ENCODE assay signal across 1 cellular context in the genomic region with DNA sequence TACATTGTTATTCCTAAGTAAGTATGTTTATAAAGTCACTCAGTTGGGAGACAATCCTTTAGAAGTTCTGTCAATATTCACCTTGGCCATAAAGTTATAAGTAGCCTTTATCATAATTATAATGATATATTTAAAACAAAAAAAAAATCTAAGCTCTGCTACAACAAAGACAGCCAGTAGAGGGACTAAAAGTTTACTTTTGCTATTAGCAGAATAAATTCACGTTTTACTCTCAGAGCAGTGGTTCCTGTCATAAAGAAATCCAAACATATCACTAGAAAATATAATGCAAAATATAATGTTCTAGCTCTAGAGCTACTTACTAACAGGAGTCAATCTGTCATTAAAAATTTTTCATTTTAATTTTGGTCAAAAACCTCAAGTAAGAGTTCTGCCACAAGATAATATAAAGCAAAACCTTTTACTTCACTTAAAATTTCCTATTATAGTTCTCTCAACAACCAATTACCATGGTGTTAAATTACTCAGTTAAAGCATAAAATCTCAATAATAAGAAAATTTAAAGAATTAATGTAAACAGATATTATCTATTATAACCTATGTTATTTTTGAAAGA.
TF ChIP-seq lines count a peak whose summit lies in the region.

No MANE protein-coding gene starts in this region.

TF ChIP-seq in HepG2, 621 proteins besides CTCF, POLR2A, EP300 and RAD21 (continued from another document):
- TF ChIP-seq, protein P1, sequence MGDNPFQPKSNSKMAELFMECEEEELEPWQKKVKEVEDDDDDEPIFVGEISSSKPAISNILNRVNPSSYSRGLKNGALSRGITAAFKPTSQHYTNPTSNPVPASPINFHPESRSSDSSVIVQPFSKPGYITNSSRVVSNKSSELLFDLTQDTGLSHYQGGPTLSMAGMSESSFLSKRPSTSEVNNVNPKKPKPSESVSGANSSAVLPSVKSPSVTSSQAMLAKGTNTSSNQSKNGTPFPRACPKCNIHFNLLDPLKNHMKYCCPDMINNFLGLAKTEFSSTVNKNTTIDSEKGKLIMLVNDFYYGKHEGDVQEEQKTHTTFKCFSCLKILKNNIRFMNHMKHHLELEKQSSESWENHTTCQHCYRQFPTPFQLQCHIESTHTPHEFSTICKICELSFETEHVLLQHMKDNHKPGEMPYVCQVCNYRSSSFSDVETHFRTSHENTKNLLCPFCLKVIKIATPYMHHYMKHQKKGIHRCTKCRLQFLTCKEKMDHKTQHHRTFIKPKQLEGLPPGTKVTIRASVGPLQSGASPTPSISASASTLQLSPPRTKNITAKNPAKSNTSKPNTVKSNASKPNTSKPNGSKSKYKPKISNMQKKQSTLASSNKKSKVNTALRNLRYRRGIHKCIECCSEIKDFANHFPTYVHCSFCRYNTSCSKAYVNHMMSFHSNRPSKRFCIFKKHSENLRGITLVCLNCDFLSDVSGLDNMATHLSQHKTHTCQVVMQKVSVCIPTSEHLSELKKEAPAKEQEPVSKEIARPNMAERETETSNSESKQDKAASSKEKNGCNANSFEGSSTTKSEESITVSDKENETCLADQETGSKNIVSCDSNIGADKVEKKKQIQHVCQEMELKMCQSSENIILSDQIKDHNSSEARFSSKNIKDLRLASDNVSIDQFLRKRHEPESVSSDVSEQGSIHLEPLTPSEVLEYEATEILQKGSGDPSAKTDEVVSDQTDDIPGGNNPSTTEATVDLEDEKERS (CRISPR knock-in tag; IDR thresholded peaks at IDR 0.05), result no peak
- TF ChIP-seq, protein P2, sequence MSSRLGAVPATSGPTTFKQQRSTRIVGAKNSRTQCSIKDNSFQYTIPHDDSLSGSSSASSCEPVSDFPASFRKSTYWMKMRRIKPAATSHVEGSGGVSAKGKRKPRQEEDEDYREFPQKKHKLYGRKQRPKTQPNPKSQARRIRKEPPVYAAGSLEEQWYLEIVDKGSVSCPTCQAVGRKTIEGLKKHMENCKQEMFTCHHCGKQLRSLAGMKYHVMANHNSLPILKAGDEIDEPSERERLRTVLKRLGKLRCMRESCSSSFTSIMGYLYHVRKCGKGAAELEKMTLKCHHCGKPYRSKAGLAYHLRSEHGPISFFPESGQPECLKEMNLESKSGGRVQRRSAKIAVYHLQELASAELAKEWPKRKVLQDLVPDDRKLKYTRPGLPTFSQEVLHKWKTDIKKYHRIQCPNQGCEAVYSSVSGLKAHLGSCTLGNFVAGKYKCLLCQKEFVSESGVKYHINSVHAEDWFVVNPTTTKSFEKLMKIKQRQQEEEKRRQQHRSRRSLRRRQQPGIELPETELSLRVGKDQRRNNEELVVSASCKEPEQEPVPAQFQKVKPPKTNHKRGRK (CRISPR knock-in tag; IDR thresholded peaks at IDR 0.05), result no peak
- TF ChIP-seq SMC3 (IDR thresholded peaks at IDR 0.05; ENCODE audit: low read length) (peak; percentile 13; the same call in 1 of the 2 replicates), STAG1 (CRISPR knock-in tag; IDR thresholded peaks at IDR 0.05) (peak; percentile 67), PPARG (CRISPR knock-in tag; conservative IDR thresholded peaks at IDR 0.05) (no peak), ZNF224 (CRISPR knock-in tag; IDR thresholded peaks at IDR 0.05) (no peak), ZNF749 (CRISPR knock-in tag; IDR thresholded peaks at IDR 0.05; ENCODE audit: borderline replicate concordance) (no peak)
- TF ChIP-seq, protein P3, sequence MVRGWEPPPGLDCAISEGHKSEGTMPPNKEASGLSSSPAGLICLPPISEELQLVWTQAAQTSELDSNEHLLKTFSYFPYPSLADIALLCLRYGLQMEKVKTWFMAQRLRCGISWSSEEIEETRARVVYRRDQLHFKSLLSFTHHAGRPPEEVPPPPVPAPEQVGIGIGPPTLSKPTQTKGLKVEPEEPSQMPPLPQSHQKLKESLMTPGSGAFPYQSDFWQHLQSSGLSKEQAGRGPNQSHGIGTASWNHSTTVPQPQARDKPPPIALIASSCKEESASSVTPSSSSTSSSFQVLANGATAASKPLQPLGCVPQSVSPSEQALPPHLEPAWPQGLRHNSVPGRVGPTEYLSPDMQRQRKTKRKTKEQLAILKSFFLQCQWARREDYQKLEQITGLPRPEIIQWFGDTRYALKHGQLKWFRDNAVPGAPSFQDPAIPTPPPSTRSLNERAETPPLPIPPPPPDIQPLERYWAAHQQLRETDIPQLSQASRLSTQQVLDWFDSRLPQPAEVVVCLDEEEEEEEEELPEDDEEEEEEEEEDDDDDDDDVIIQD (CRISPR knock-in tag; IDR thresholded peaks at IDR 0.05; ENCODE audit: low read depth), result no peak
- TF ChIP-seq, protein P4, sequence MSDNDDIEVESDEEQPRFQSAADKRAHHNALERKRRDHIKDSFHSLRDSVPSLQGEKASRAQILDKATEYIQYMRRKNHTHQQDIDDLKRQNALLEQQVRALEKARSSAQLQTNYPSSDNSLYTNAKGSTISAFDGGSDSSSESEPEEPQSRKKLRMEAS (IDR thresholded peaks at IDR 0.05), result no peak
- TF ChIP-seq, protein P5, sequence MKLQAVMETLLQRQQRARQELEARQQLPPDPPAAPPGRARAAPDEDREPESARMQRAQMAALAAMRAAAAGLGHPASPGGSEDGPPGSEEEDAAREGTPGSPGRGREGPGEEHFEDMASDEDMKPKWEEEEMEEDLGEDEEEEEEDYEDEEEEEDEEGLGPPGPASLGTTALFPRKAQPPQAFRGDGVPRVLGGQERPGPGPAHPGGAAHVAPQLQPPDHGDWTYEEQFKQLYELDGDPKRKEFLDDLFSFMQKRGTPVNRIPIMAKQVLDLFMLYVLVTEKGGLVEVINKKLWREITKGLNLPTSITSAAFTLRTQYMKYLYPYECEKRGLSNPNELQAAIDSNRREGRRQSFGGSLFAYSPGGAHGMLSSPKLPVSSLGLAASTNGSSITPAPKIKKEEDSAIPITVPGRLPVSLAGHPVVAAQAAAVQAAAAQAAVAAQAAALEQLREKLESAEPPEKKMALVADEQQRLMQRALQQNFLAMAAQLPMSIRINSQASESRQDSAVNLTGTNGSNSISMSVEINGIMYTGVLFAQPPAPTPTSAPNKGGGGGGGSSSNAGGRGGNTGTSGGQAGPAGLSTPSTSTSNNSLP (IDR thresholded peaks at IDR 0.05; ENCODE audit: low read depth, low read length), result 0 out of 2 replicates have a peak, but pooled peaks have one; percentile 12
- TF ChIP-seq, protein P6, sequence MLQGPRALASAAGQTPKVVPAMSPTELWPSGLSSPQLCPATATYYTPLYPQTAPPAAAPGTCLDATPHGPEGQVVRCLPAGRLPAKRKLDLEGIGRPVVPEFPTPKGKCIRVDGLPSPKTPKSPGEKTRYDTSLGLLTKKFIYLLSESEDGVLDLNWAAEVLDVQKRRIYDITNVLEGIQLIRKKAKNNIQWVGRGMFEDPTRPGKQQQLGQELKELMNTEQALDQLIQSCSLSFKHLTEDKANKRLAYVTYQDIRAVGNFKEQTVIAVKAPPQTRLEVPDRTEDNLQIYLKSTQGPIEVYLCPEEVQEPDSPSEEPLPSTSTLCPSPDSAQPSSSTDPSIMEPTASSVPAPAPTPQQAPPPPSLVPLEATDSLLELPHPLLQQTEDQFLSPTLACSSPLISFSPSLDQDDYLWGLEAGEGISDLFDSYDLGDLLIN (CRISPR knock-in tag; IDR thresholded peaks at IDR 0.05; ENCODE audit: borderline replicate concordance), result no peak
- TF ChIP-seq, protein P7, sequence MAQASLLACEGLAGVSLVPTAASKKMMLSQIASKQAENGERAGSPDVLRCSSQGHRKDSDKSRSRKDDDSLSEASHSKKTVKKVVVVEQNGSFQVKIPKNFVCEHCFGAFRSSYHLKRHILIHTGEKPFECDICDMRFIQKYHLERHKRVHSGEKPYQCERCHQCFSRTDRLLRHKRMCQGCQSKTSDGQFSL (CRISPR knock-in tag; IDR thresholded peaks at IDR 0.05), result no peak
